ENCODE assay signal across 27 cellular contexts in genomic region chr17:20200016-20200788, GRCh38.
DNase-seq lines count a peak whose midpoint lies in the region; ATAC-seq and TF ChIP-seq lines count a peak whose summit lies in the region.
"Had no signal": no experiment of that assay in that cellular context is flagged by ENCODE, and none has a peak within 500 bp of the region (broad histone marks: within the 10 kb centered on the region; RNA-seq: fewer than 3 reads in every experiment).

No MANE protein-coding gene starts in this region.

- H3K9ac ChIP-seq in HUES64 (ENCODE audit: low read depth, low read length), result no peak overlapping the region

- DNase-seq in AG10803 (ENCODE audit: low read depth) (peak; percentile 41), chondrocyte (ENCODE audit: low spot score) (no peak), neural crest cell (ENCODE audit: low read depth, low spot score) (no peak), erythroblast (lab: John Stamatoyannopoulos, UW) (no peak), NCI-H510A treated with DMSO at 0.1 percent for 48 hours (lab: John Stamatoyannopoulos, UW) (no peak), head of caudate nucleus (no peak)
- DNase-seq: activated CD4-positive, alpha-beta T cell treated with anti-CD3 and anti-CD28 coated beads for 4 hours; activated naive CD4-positive, alpha-beta T cell treated with anti-CD3 and anti-CD28 coated beads, Interleukin-2, amount 10 ng/mL, durations not matched to agents 7 days and 5 days; BE2C; HCEC 1CT; lower lobe of right lung; NCI-H1092 treated with DMSO at 0.1 percent for 48 hours; NCI-H2029 treated with DMSO at 0.1 percent for 48 hours; NCI-H345; nucleus accumbens; SHP77 treated with DMSO at 0.1 percent for 48 hours; spleen; stimulated activated CD4-positive, alpha-beta T cell treated with anti-CD3 and anti-CD28 coated beads, Interleukin-4, amount 100 ng/mL, for 24 hours; stimulated activated naive CD8-positive, alpha-beta T cell treated with anti-CD3 and anti-CD28 coated beads, Interleukin-15, amount 100 ng/mL, for 72 hours; T-helper 1 cell; transverse colon had no signal

- H3K4me3 ChIP-seq in AG10803 (ENCODE audit: low read length) (no peak overlapping the region), HUES64 (ENCODE audit: low read length) (no peak overlapping the region)
- H3K4me3 ChIP-seq: ascending aorta, gastroesophageal sphincter, lower lobe of right lung, spleen, transverse colon had no signal

- peaks cover 39% of the 10 kb centered on the region for H3K4me1 ChIP-seq in HUES64 (ENCODE audit: insufficient read depth, low read length)
- H3K4me1 ChIP-seq: BE2C, gastroesophageal sphincter, lower lobe of right lung had no signal

- H3K9me3 Mint-ChIP-seq in chondrocyte (ENCODE audit: low read depth) (peaks cover 6% of the 10 kb centered on the region), neural crest cell (peaks cover 16% of the 10 kb centered on the region)
- H3K9me3 Mint-ChIP-seq: central memory CD8-positive, alpha-beta T cell had no signal

- H3K27me3 Mint-ChIP-seq in chondrocyte (ENCODE audit: low read depth) (no peaks in the 10 kb centered on the region), neural crest cell (ENCODE audit: low read depth) (no peaks in the 10 kb centered on the region)
- H3K27me3 Mint-ChIP-seq: central memory CD8-positive, alpha-beta T cell; stimulated activated naive CD8-positive, alpha-beta T cell treated with anti-CD3 and anti-CD28 coated beads, Interleukin-15, amount 100 ng/mL, for 72 hours had no signal

- H3K27me3 ChIP-seq in HUES64 (ENCODE audit: insufficient read depth, low read length), result no peaks in the 10 kb centered on the region
- H3K27me3 ChIP-seq: ascending aorta, BE2C, gastroesophageal sphincter, spleen, transverse colon had no signal

- no peak for TF ChIP-seq POLR2A in erythroblast (IDR thresholded peaks at IDR 0.05; ENCODE audit: low read length)

- WGBS in HUES64, result 82% methylated on average over 4 of the region's 5 CpGs

- H3K27ac Mint-ChIP-seq in chondrocyte (ENCODE audit: unreplicated experiment) (peak overlapping the region; percentile 85), neural crest cell (ENCODE audit: unreplicated experiment) (peak overlapping the region; percentile 27)
- H3K27ac Mint-ChIP-seq: activated naive CD4-positive, alpha-beta T cell treated with anti-CD3 and anti-CD28 coated beads, Interleukin-2, amount 10 ng/mL, durations not matched to agents 7 days and 5 days had no signal

- peaks cover 62% of the 10 kb centered on the region for H3K4me1 Mint-ChIP-seq in chondrocyte (ENCODE audit: low read depth)
- H3K4me1 Mint-ChIP-seq in neural crest cell, result peaks cover 4% of the 10 kb centered on the region
- H3K4me1 Mint-ChIP-seq: activated naive CD4-positive, alpha-beta T cell treated with anti-CD3 and anti-CD28 coated beads, Interleukin-2, amount 10 ng/mL, durations not matched to agents 7 days and 5 days had no signal

- H3K36me3 Mint-ChIP-seq in chondrocyte (ENCODE audit: low read depth) (peaks cover 4% of the 10 kb centered on the region), neural crest cell (ENCODE audit: low read depth) (peaks cover 35% of the 10 kb centered on the region)
- H3K36me3 Mint-ChIP-seq: activated naive CD4-positive, alpha-beta T cell treated with anti-CD3 and anti-CD28 coated beads, Interleukin-2, amount 10 ng/mL, durations not matched to agents 7 days and 5 days had no signal

- peak overlapping the region; percentile 39; the same call in 1 of the 2 replicates for H3K27ac ChIP-seq in HUES64 (ENCODE audit: low read depth, low read length)
- H3K27ac ChIP-seq: ascending aorta, epithelial cell of prostate, gastroesophageal sphincter, lower lobe of right lung, spleen had no signal

- peaks cover 29% of the 10 kb centered on the region for H3K9me3 ChIP-seq in HUES64 (ENCODE audit: insufficient read depth, low read depth, low read length)
- H3K9me3 ChIP-seq: ascending aorta, BE2C, gastroesophageal sphincter, lower lobe of right lung, transverse colon had no signal

- intact Hi-C loops in head of caudate nucleus (cut with DNase I), result no loop called here

- ATAC-seq in GM18867 (IDR thresholded peaks at IDR 0.05; ENCODE audit: unreplicated experiment), result no peak
- ATAC-seq: gastroesophageal sphincter; lower lobe of right lung; stimulated activated naive CD8-positive, alpha-beta T cell treated with anti-CD3 and anti-CD28 coated beads, Interleukin-15, amount 100 ng/mL, for 72 hours had no signal

- no peak overlapping the region for H3K4me3 Mint-ChIP-seq in chondrocyte (ENCODE audit: unreplicated experiment)
- H3K4me3 Mint-ChIP-seq in neural crest cell, result no peak overlapping the region
- H3K4me3 Mint-ChIP-seq: activated naive CD4-positive, alpha-beta T cell treated with anti-CD3 and anti-CD28 coated beads, Interleukin-2, amount 10 ng/mL, durations not matched to agents 7 days and 5 days; central memory CD8-positive, alpha-beta T cell; stimulated activated naive CD8-positive, alpha-beta T cell treated with anti-CD3 and anti-CD28 coated beads, Interleukin-15, amount 100 ng/mL, for 72 hours had no signal

- H3K36me3 ChIP-seq in HUES64 (ENCODE audit: insufficient read depth, low read length), result peaks cover 10% of the 10 kb centered on the region
- H3K36me3 ChIP-seq: BE2C, lower lobe of right lung, transverse colon had no signal

- TF ChIP-seq CTCF in AG10803 (conservative IDR thresholded peaks at IDR 0.05; ENCODE audit: low read length), result no peak
- TF ChIP-seq CTCF in chondrocyte (IDR thresholded peaks at IDR 0.05), result no peak
- no peak for TF ChIP-seq CTCF in neural crest cell (conservative IDR thresholded peaks at IDR 0.05)
